In genomic region chr2:25250331-25251031, GRCh38 we compare ENCODE assay signal across 9 cellular contexts.
DNase-seq lines count a peak whose midpoint lies in the region; ATAC-seq and TF ChIP-seq lines count a peak whose summit lies in the region.
"Had no signal": no experiment of that assay in that cellular context is flagged by ENCODE, and none has a peak within 500 bp of the region (broad histone marks: within the 10 kb centered on the region; RNA-seq: fewer than 3 reads in every experiment).

No MANE protein-coding gene starts in this region.

- peak overlapping the region; percentile 68 for H3K9ac ChIP-seq in HUES48 (ENCODE audit: low read depth, low read length)

- H3K27ac ChIP-seq in HUES48 (ENCODE audit: low read depth, low read length) (peak overlapping the region; percentile 98), foreskin keratinocyte (no peak overlapping the region)

- in situ Hi-C loops in astrocyte of the spinal cord (cut with HindIII; ENCODE audit: low sequenced_read_pairs): no loop called here

- H3K4me1 ChIP-seq in HUES48 (ENCODE audit: control insufficient read depth, insufficient read depth, low read length): peaks cover 27% of the 10 kb centered on the region
- H3K4me1 ChIP-seq in foreskin keratinocyte: no peaks in the 10 kb centered on the region

- H3K27me3 ChIP-seq in HUES48 (ENCODE audit: control insufficient read depth, insufficient read depth, low read length) (no peaks in the 10 kb centered on the region), foreskin keratinocyte (no peaks in the 10 kb centered on the region)
- H3K27me3 ChIP-seq: MG63 had no signal

- DNase-seq in Ammon's horn (ENCODE audit: low spot score) (peak; percentile 69), astrocyte of the spinal cord (ENCODE audit: low read depth, low spot score) (peak; percentile 72), myocyte (ENCODE audit: low read depth) (peak; percentile 6), erythroblast (lab: John Stamatoyannopoulos, UW) (no peak), NCI-H526 treated with DMSO at 0.1 percent for 48 hours (lab: John Stamatoyannopoulos, UW) (no peak), NCI-H510A (lab: John Stamatoyannopoulos, UW) (no peak), foreskin keratinocyte (no peak)
- DNase-seq: MG63 had no signal

- H3K36me3 ChIP-seq in HUES48 (ENCODE audit: control insufficient read depth, insufficient read depth, low read length): peaks cover 51% of the 10 kb centered on the region
- H3K36me3 ChIP-seq: MG63 had no signal

- H3K4me3 ChIP-seq in HUES48 (ENCODE audit: low read depth, low read length): peak overlapping the region; percentile 88
- H3K4me3 ChIP-seq in astrocyte of the spinal cord (ENCODE audit: low read depth, low read length): peak overlapping the region; percentile 49
- H3K4me3 ChIP-seq: MG63 had no signal

- TF ChIP-seq CTCF in astrocyte of the spinal cord (IDR thresholded peaks at IDR 0.05; ENCODE audit: low read depth, low read length) (no peak), foreskin keratinocyte (conservative IDR thresholded peaks at IDR 0.05) (no peak)

- ATAC-seq in foreskin keratinocyte: no peak

- TF ChIP-seq POLR2A in erythroblast (IDR thresholded peaks at IDR 0.05; ENCODE audit: low read length): no peak

- no peaks in the 10 kb centered on the region for H3K9me3 ChIP-seq in HUES48 (ENCODE audit: control insufficient read depth, insufficient read depth, low read length)
- H3K9me3 ChIP-seq: MG63 had no signal

Comparison
In these comparisons a context has a peak if more than half of its experiments do, and no peak if none do; other contexts are left out.
1. DNase-seq: peak in Ammon's horn (single experiment), astrocyte of the spinal cord (single experiment) and myocyte (single experiment); none in erythroblast (0 of 2), NCI-H526 treated with DMSO at 0.1 percent for 48 hours (single experiment), NCI-H510A (single experiment) and foreskin keratinocyte (0 of 2).